ENCODE assay signal across 8 cellular contexts in the genomic region with DNA sequence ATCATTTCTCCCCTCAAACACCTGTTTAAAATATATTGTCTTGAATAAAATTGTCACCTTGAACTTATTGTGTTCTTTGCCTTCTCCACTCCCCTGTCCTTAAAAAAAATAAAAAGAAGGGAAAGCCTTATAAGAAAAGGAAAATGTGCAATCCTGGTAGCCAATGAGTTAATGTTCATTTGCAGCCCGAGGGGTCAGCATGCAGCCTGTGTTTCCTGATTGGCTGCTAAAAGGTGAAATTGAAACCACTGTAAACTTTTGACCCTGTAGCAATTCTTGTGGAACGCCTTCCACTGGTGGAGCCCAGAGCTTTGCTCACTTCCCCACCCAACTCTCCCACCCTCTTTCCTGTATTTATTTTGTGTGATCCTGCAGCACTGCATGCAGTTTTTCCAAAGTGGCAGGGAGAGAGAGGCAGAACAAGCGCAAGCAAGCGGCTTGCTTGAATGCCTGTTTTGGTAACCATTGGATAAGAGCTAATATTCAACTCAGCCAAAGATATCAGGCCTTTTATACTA.
A peak's percentile ranks its signal among the peaks of the same experiment; 100 is the strongest.
DNase-seq lines count a peak whose midpoint lies in the region; ATAC-seq, FAIRE-seq and TF ChIP-seq lines count a peak whose summit lies in the region.

No MANE protein-coding gene starts in this region.

- H3K36me3 ChIP-seq in PC-9 (ENCODE audit: low read depth), result peaks cover 25% of the 10 kb centered on the region
- H3K36me3 ChIP-seq in bronchial epithelial cell (ENCODE audit: control insufficient read depth, insufficient read depth, low read length), result no peaks in the 10 kb centered on the region
- H3K36me3 ChIP-seq in kidney (ENCODE audit: control insufficient read depth in 1 of 2, insufficient read depth in 2 of 2, low read length in 2 of 2), result no peaks in the 10 kb centered on the region

- peak overlapping the region in 1 of 2 donors; percentile 35 for H3K9ac ChIP-seq in kidney (ENCODE audit: low read length in 2 of 2)

- no peak overlapping the region for H2AFZ ChIP-seq in PC-9

- intact Hi-C loops in PC-9 (cut with micrococcal nuclease; ENCODE audit: unreplicated experiment), result loop anchor here (1.0 to 5.0 kb wide), 3 partner anchors 8 to 74 kb away; partner anchors contain the start of gene NCOA3
- intact Hi-C loops in kidney (cut with DNase I), result no loop called here

- H3K27me3 ChIP-seq in PC-9 (ENCODE audit: insufficient read depth, low read depth) (no peaks in the 10 kb centered on the region), bronchial epithelial cell (ENCODE audit: control insufficient read depth, insufficient read depth, low read length) (no peaks in the 10 kb centered on the region)

- no TSS peak for BruUV-seq in PC-9 (replicated peaks; lab: Mats Ljungman, UMichigan)

- TF ChIP-seq CTCF in PC-9 (conservative IDR thresholded peaks at IDR 0.05), result no peak
- no peak for TF ChIP-seq CTCF in bronchial epithelial cell (IDR thresholded peaks at IDR 0.05; ENCODE audit: insufficient read depth, low read length, severe bottlenecking)
- no peak for TF ChIP-seq CTCF in kidney (IDR thresholded peaks at IDR 0.05; ENCODE audit: borderline replicate concordance, extremely low read depth, insufficient read depth)

- peaks cover 3% of the 10 kb centered on the region; the same call in 1 of the 2 replicates for H4K20me1 ChIP-seq in PC-9 (ENCODE audit: insufficient read depth)

- H3K4me2 ChIP-seq in PC-9, result peak overlapping the region; percentile 76

- H3K4me3 ChIP-seq in PC-9 (peak overlapping the region; percentile 45), bronchial epithelial cell (ENCODE audit: low read depth, low read length) (no peak overlapping the region), kidney (ENCODE audit: low read length in 2 of 2) (peak overlapping the region; percentile 37 to 64)

- DNase-seq in AG20443 (ENCODE audit: low spot score), result peak; percentile 78
- DNase-seq in HuH-7 (ENCODE audit: low spot score), result peak; percentile 77
- peak; percentile 75 to 89 for DNase-seq in PC-9
- DNase-seq in bronchial epithelial cell (ENCODE audit: low read depth), result peak; percentile 69
- DNase-seq in kidney, result peak; percentile 78
- peak; percentile 22 for DNase-seq in stimulated activated naive CD8-positive, alpha-beta T cell treated with anti-CD3 and anti-CD28 coated beads, Interleukin-15, Interleukin-2, amounts not matched to agents 100 U/mL and 50 U/mL, for 24 hours

- no peak for FAIRE-seq in bronchial epithelial cell (lab: Jason Lieb, UNC)
- FAIRE-seq in kidney (lab: Jason Lieb, UNC), result peak; percentile 39

- H3K9me3 ChIP-seq in PC-9 (ENCODE audit: insufficient read depth, low read depth), result no peaks in the 10 kb centered on the region
- no peaks in the 10 kb centered on the region for H3K9me3 ChIP-seq in kidney (ENCODE audit: control insufficient read depth in 1 of 2, low read length in 2 of 2)

- peaks cover 100% of the 10 kb centered on the region for H3K79me2 ChIP-seq in PC-9 (ENCODE audit: low read depth)

- H3K9me2 ChIP-seq in PC-9 (ENCODE audit: insufficient read depth), result no peaks in the 10 kb centered on the region

- peaks cover 67% of the 10 kb centered on the region for H3K4me1 ChIP-seq in PC-9 (replicated peaks; ENCODE audit: insufficient read depth)
- H3K4me1 ChIP-seq in kidney (ENCODE audit: control insufficient read depth in 1 of 2, insufficient read depth in 1 of 2, low read depth in 1 of 2, low read length in 2 of 2), result peaks cover 34 to 44% of the 10 kb centered on the region in 2 donors

- peaks cover 65% of the 10 kb centered on the region for H3F3A ChIP-seq in PC-9 (ENCODE audit: insufficient read depth, low read depth)

- POLR2A ChIA-PET in PC-9 (lab: Charles Lee; ENCODE audit: unreplicated experiment), result interaction anchor here (0.6 to 0.7 kb wide), 6 partner anchors 11 to 435 kb away, joined by 3 to 6 read pairs (median 4); no protein-coding TSS in a partner anchor

- CTCF ChIA-PET in PC-9 (lab: Charles Lee), result interaction anchor here (0.7 to 1.3 kb wide), 2 partner anchors 75 to 302 kb away, joined by 3 to 5 read pairs; no protein-coding TSS in a partner anchor

- peak overlapping the region; percentile 64 for H3K27ac ChIP-seq in PC-9
- peak overlapping the region; percentile 8 to 59 for H3K27ac ChIP-seq in kidney (ENCODE audit: low read depth in 2 of 2, low read length in 2 of 2)

- peak; percentile 66 for ATAC-seq in GM18520 (IDR thresholded peaks at IDR 0.05; ENCODE audit: unreplicated experiment)
- peak; percentile 59 for ATAC-seq in stimulated activated naive CD8-positive, alpha-beta T cell treated with anti-CD3 and anti-CD28 coated beads, Interleukin-15, Interleukin-2, amounts not matched to agents 100 U/mL and 50 U/mL, for 24 hours
- no peak for ATAC-seq in HG02870 (IDR thresholded peaks at IDR 0.05; ENCODE audit: unreplicated experiment)

Comparison
In these comparisons a context has a peak if more than half of its experiments do, and no peak if none do; other contexts are left out.
1. DNase-seq: peak in every context shown above with its lines; median percentile 82 in PC-9; 78 in AG20443; 78 in kidney; 77 in HuH-7; 69 in bronchial epithelial cell; 22 in stimulated activated naive CD8-positive, alpha-beta T cell treated with anti-CD3 and anti-CD28 coated beads, Interleukin-15, Interleukin-2, amounts not matched to agents 100 U/mL and 50 U/mL, for 24 hours.